ENCODE assay signal across 15 cellular contexts in the genomic region with DNA sequence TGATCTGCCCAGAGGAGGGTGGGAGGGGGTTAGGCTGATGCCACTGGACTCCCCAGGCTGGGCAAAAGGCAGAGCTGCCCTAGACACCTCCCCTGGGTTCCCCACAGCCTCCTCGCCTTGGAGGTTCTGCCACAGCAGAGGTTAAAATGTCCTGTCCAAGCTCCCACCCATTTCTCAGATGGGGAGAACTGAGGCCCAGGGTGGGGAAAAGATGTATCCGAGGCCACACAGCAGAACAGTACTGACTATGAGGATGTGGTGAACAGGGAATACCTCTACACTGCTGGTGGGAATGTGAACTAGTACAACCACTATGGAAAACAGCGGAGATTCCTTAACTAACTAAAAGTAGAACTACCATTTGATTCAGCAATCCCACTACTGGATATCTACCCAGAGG. TPM values are rescaled to one million over a fixed set of nuclear protein-coding genes. Genes with fewer than 3 reads are reported as not detected.
"Had no signal": no experiment of that assay in that cellular context is flagged by ENCODE, and none has a peak within 500 bp of the region (broad histone marks: within the 10 kb centered on the region; RNA-seq: fewer than 3 reads in every experiment).

No MANE protein-coding gene starts in this region.

RNA-seq across cellular contexts. Expression of gene SPDYE1, which starts 31.3 kb away (rescaled TPM):
- total RNA-seq: stomach, subcutaneous adipose tissue, suprapubic skin, temporal lobe, thoracic aorta, thyroid gland, tibial nerve, transverse colon, upper lobe of left lung, upper lobe of right lung, ureter, urinary bladder, uterus, vagina had no signal
- polyA plus RNA-seq: stomach, thymus, urinary bladder had no signal
